In the genomic region with DNA sequence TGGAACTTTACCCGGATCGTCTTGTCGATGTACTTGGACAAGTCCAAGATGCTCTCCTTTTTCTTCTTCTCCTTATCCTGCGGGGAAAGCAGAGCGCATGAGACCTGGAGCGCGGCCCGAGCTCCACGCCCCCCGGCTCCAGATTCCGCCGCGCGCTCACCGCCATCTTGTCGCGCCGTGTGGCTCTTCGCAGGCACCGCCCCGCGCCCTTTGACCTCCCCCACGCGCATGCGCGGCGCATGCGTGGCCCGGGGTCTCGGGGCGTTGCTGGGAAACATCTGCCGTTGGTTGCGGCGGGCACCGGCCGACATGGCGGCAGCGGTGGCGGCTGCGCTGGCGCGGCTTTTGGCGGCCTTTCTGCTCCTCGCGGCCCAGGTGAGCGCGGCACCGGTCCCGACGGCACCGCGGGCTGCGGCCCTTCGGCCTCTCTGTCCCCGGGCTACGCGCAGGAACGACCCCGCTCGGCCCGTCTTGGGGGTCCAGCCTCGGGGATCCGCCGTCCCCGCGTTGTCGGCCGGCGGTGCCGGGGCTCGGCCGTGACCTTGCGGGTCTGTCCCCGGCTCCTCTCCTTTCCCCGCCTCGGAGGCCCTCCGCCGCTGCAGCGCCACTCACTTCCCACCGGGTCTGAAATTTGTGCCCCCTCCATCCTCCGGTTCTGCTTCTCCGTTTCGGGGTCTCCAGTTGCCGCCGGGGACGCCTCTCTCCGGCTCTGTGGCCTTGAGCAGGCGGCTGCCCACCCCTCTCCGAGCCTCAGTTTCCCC, we compare ENCODE assay signal across 8 cellular contexts. TPM values are rescaled to one million over a fixed set of nuclear protein-coding genes. Genes with fewer than 3 reads are reported as not detected.
DNase-seq lines count a peak whose midpoint lies in the region; ATAC-seq and TF ChIP-seq lines count a peak whose summit lies in the region.

Gene LSM7 (minus strand): TSS at position 186 of the 761 bp plus-strand sequence. CDS start 20 bp downstream, at position 166.
Gene SPPL2B (plus strand): TSS at position 284 of the 761 bp plus-strand sequence. CDS start 26 bp downstream, at position 310.

- H3K4me3 ChIP-seq in WERI-Rb-1 (ENCODE audit: low read depth, low read length), result peak within 1 kb of the TSS; percentile 93
- H3K4me3 ChIP-seq in breast epithelium, result peak within 1 kb of the TSS; percentile 96 to 97 (median 97)
- H3K4me3 ChIP-seq in skin epidermis, result peak within 1 kb of the TSS; percentile 78 to 99 (median 87)

- H3K27me3 ChIP-seq in WERI-Rb-1 (ENCODE audit: insufficient read depth, low read depth, severe bottlenecking) (no peaks in the 10 kb centered on the region), breast epithelium (no peaks in the 10 kb centered on the region)

- peak; percentile 39 for TF ChIP-seq POLR2A in breast epithelium (IDR thresholded peaks at IDR 0.05)

- peaks cover 12 to 15% of the 10 kb centered on the region in 2 donors for H3K4me1 ChIP-seq in breast epithelium

- no peak for TF ChIP-seq CTCF in GM13977 (IDR thresholded peaks at IDR 0.05; ENCODE audit: extremely low read depth, insufficient read depth, missing control alignments)
- no peak for TF ChIP-seq CTCF in WERI-Rb-1 (IDR thresholded peaks at IDR 0.05; ENCODE audit: low read depth, low read length)
- no peak for TF ChIP-seq CTCF in breast epithelium (IDR thresholded peaks at IDR 0.05)

- H3K9me3 ChIP-seq in WERI-Rb-1 (ENCODE audit: severe bottlenecking) (no peaks in the 10 kb centered on the region), breast epithelium (no peaks in the 10 kb centered on the region)

- H3K27ac ChIP-seq in WERI-Rb-1, result peak within 1 kb of the TSS; percentile 91
- H3K27ac ChIP-seq in breast epithelium, result peak within 1 kb of the TSS; percentile 87 to 91
- H3K27ac ChIP-seq in skin epidermis, result peak within 1 kb of the TSS; percentile 32 to 96 (median 88)

- intact Hi-C loops in breast epithelium (cut with DNase I; ENCODE audit: low total_unique reads), result no loop called here

- ATAC-seq in HG03025 (IDR thresholded peaks at IDR 0.05; ENCODE audit: low FRiP score, unreplicated experiment) (peak; percentile 51), GM21447 (IDR thresholded peaks at IDR 0.05; ENCODE audit: unreplicated experiment) (no peak)

- peak; percentile 99 for DNase-seq in GM13977 (ENCODE audit: low spot score)
- DNase-seq in NCI-H2171 (lab: John Stamatoyannopoulos, UW), result peak; percentile 90
- DNase-seq in WERI-Rb-1, result peak; percentile 91
- peak; percentile 87 to 89 for DNase-seq in breast epithelium (ENCODE audit: low spot score in 2 of 2)
- peak; percentile 99 for DNase-seq in iPS-NIHi11 (ENCODE audit: low spot score)

- peaks cover 33% of the 10 kb centered on the region for H3K36me3 ChIP-seq in WERI-Rb-1
- H3K36me3 ChIP-seq in breast epithelium, result no peaks in the 10 kb centered on the region

- in situ Hi-C loops in GM13977 (cut with MboI; ENCODE audit: low pct_unique_long_range_greater_than_20kb, low sequenced_read_pairs, unreplicated experiment), result no loop called here

RNA-seq across cellular contexts. Expression of gene LSM7, which starts in this region (rescaled TPM):
- 100 to 1,000 TPM in 2 of 3 donors, 10 to 100 TPM in 1; 95.1 to 188 (median 125) TPM for total RNA-seq in breast epithelium

RNA-seq across cellular contexts. Expression of gene SPPL2B, which starts in this region (rescaled TPM):
- total RNA-seq in breast epithelium, result 10 to 100 TPM; 23.5 to 61.2 (median 49.8) TPM
